ENCODE assay signal across 9 cellular contexts in the genomic region with DNA sequence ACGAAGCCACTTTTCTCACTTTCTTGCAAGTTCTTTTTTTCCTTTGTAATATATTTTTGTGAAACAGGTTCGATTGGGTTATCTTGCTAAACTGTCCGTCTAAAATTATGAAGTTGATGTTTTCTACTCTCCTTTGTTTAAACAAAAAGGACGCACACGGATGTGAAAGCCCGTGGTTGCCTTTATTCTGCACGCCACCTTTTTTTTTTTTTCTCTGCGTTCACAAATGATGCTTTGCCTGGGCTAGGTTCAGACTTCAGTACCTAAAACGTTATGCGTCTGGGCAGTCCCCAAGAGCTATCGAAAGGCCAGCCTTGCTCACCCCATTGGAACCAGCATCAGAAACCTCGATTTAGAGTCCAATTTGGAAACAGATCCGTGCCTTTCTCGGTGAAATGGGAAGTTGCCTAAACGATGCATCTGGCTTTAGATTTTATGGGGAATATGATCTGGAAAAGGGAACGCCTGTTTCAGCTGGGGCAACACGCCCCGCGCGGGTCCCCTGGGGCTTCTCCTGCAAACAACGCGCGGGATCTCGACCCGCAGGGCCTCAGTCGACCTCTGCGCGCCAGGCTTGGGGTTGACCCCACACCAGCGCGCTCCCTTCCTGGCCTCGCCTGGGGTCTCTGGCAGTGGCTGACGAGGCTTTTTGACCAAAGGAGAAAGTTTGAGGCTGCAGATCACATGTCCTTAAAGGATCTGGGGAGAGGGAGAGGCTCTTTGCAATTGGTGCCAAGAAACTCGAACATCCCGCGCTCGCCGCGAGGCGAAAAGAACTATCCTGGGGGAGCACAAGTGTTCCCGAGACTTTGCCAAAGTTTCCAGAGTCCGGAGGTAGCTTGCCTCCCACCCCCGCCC.
DNase-seq lines count a peak whose midpoint lies in the region; TF ChIP-seq lines count a peak whose summit lies in the region.
"Had no signal": no experiment of that assay in that cellular context is flagged by ENCODE, and none has a peak within 500 bp of the region (broad histone marks: within the 10 kb centered on the region; RNA-seq: fewer than 3 reads in every experiment).

No MANE protein-coding gene starts in this region.

- no peak overlapping the region for H3K9ac ChIP-seq in iPS-18a (ENCODE audit: low read length)

- H3K4me3 ChIP-seq in iPS-18a (ENCODE audit: low read length) (peak overlapping the region; percentile 59), suprapubic skin (peak overlapping the region; percentile 59)

- peaks cover 87% of the 10 kb centered on the region for H3K27me3 ChIP-seq in iPS-18a (ENCODE audit: control insufficient read depth, insufficient read depth, low read length)
- H3K27me3 ChIP-seq in suprapubic skin, result peaks cover 63% of the 10 kb centered on the region

- 40% methylated on average over 37 of the region's 42 CpGs for WGBS in suprapubic skin

- no peak for TF ChIP-seq CTCF in suprapubic skin (IDR thresholded peaks at IDR 0.05)

- TF ChIP-seq POLR2A in suprapubic skin (IDR thresholded peaks at IDR 0.05), result no peak

- H3K36me3 ChIP-seq in iPS-18a (ENCODE audit: control insufficient read depth, low read depth, low read length) (no peaks in the 10 kb centered on the region), suprapubic skin (no peaks in the 10 kb centered on the region)

- no peak for TF ChIP-seq EP300 in suprapubic skin (IDR thresholded peaks at IDR 0.05)

- H3K9me3 ChIP-seq in iPS-18a (ENCODE audit: control insufficient read depth, low read depth, low read length) (no peaks in the 10 kb centered on the region), suprapubic skin (no peaks in the 10 kb centered on the region)

- peak; percentile 17 for DNase-seq in DMS53 (lab: John Stamatoyannopoulos, UW)
- DNase-seq in DMS53 treated with DMSO at 0.1 percent for 48 hours (lab: John Stamatoyannopoulos, UW; ENCODE audit: unreplicated experiment), result no peak
- DNase-seq in activated T-helper 9 cell treated with anti-CD3 and anti-CD28 coated beads, Interleukin-2, amount 50 U/mL, for 16 hours (ENCODE audit: low read depth), result peak; percentile 4
- DNase-seq in suprapubic skin (ENCODE audit: low spot score in 2 of 2), result no peak
- DNase-seq in COLO829 (ENCODE audit: low spot score), result no peak
- no peak for DNase-seq in NOMO-1 (lab: John Stamatoyannopoulos, UW; ENCODE audit: unreplicated experiment in 2 of 2)
- DNase-seq in substantia nigra (lab: John Stamatoyannopoulos, UW), result no peak
- DNase-seq: 8988T had no signal

- peaks cover 47% of the 10 kb centered on the region for H3K4me1 ChIP-seq in iPS-18a (ENCODE audit: control insufficient read depth, low read depth, low read length)
- peaks cover 53% of the 10 kb centered on the region for H3K4me1 ChIP-seq in suprapubic skin

- H3K27ac ChIP-seq in iPS-18a (ENCODE audit: low read length) (no peak overlapping the region), suprapubic skin (peak overlapping the region; percentile 64), substantia nigra (ENCODE audit: low read depth, low read length, poor library complexity, severe bottlenecking) (no peak overlapping the region)

Comparison
In these comparisons a context has a peak if more than half of its experiments do, and no peak if none do; other contexts are left out.
1. DNase-seq: peak in DMS53 (single experiment) and activated T-helper 9 cell treated with anti-CD3 and anti-CD28 coated beads, Interleukin-2, amount 50 U/mL, for 16 hours (single experiment); none in DMS53 treated with DMSO at 0.1 percent for 48 hours (single experiment), suprapubic skin (0 of 2), COLO829 (single experiment), NOMO-1 (0 of 2) and substantia nigra (0 of 49).